Comparison of ENCODE assay signal across 8 cellular contexts in genomic region chr6:118652051-118652699, GRCh38. TPM values are rescaled to one million over a fixed set of nuclear protein-coding genes. Genes with fewer than 3 reads are reported as not detected.
DNase-seq lines count a peak whose midpoint lies in the region; ATAC-seq and TF ChIP-seq lines count a peak whose summit lies in the region.

No MANE protein-coding gene starts in this region.

- ATAC-seq in HG03378 (IDR thresholded peaks at IDR 0.05; ENCODE audit: unreplicated experiment) (no peak), HG03460 (IDR thresholded peaks at IDR 0.05; ENCODE audit: unreplicated experiment) (no peak)

- no peaks in the 10 kb centered on the region for H3K9me3 ChIP-seq in mononuclear cell (ENCODE audit: low read depth, low read length)

- POLR2A ChIA-PET in MCF 10A (lab: Yijun Ruan, JAX): interaction anchor here (0.6 to 1.4 kb wide), 5 partner anchors 12 to 126 kb away, joined by 3 to 4 read pairs (median 3); no protein-coding TSS in a partner anchor

- peaks cover 34% of the 10 kb centered on the region for H3K79me2 ChIP-seq in ACC112 (ENCODE audit: control insufficient read depth, insufficient read depth, low read length, unreplicated experiment)

- no peak overlapping the region for H3K27ac ChIP-seq in ACC112 (ENCODE audit: low read depth, low read length)

- H3K4me3 ChIP-seq in ACC112 (ENCODE audit: low read depth, low read length) (peak overlapping the region; percentile 99), mononuclear cell (ENCODE audit: low read length) (peak overlapping the region; percentile 79)

- no peaks in the 10 kb centered on the region for H3K36me3 Mint-ChIP-seq in HFFc6 (ENCODE audit: low read depth)
- H3K36me3 Mint-ChIP-seq in MCF 10A (ENCODE audit: insufficient read depth, unreplicated experiment): peaks cover 4% of the 10 kb centered on the region

- TF ChIP-seq CTCF in HFFc6 (IDR thresholded peaks at IDR 0.05) (no peak), MCF 10A (IDR thresholded peaks at IDR 0.05; ENCODE audit: unreplicated experiment) (no peak)

- H2AFZ ChIP-seq in ACC112 (ENCODE audit: low read length, unreplicated experiment): peak overlapping the region; percentile 52

- H3K4me1 ChIP-seq in ACC112 (ENCODE audit: control insufficient read depth, insufficient read depth, low read length, unreplicated experiment): peaks cover 10% of the 10 kb centered on the region
- H3K4me1 ChIP-seq in mononuclear cell (ENCODE audit: insufficient read depth, low read length): peaks cover 19% of the 10 kb centered on the region

- DNase-seq in HFFc6 (no peak), MCF 10A (ENCODE audit: unreplicated experiment) (no peak), NCI-H524 treated with DMSO at 0.1 percent for 48 hours (lab: John Stamatoyannopoulos, UW) (no peak), ACHN (no peak)

- intact Hi-C loops in MCF 10A (cut with micrococcal nuclease): no loop called here

- H3K27me3 Mint-ChIP-seq in HFFc6 (ENCODE audit: insufficient read depth) (peaks cover 3% of the 10 kb centered on the region; the same call in 1 of the 2 replicates), MCF 10A (ENCODE audit: insufficient read depth, unreplicated experiment) (no peaks in the 10 kb centered on the region)

- no peaks in the 10 kb centered on the region for H3K27me3 ChIP-seq in ACC112 (ENCODE audit: insufficient read depth, low read length)
- H3K27me3 ChIP-seq in mononuclear cell (ENCODE audit: insufficient read depth, low read length): no peaks in the 10 kb centered on the region

- H3K9me3 Mint-ChIP-seq in HFFc6 (no peaks in the 10 kb centered on the region), MCF 10A (ENCODE audit: unreplicated experiment) (no peaks in the 10 kb centered on the region)

- peak overlapping the region; percentile 86 for H3K27ac Mint-ChIP-seq in HFFc6
- peak overlapping the region; percentile 71 for H3K27ac Mint-ChIP-seq in MCF 10A (ENCODE audit: low read depth, unreplicated experiment)

- TSS peak; percentile 71 for BruUV-seq in MCF 10A (replicated peaks; lab: Mats Ljungman, UMichigan)

- H3K4me3 Mint-ChIP-seq in HFFc6: peak overlapping the region; percentile 94
- H3K4me3 Mint-ChIP-seq in MCF 10A (ENCODE audit: unreplicated experiment): peak overlapping the region; percentile 85

- no peaks in the 10 kb centered on the region for H3K36me3 ChIP-seq in ACC112 (ENCODE audit: insufficient read depth, low read length)

- CTCF ChIA-PET in MCF 10A (lab: Yijun Ruan, JAX): interaction anchor here (0.6 kb wide), 1 partner anchor 60 kb away, joined by 4 read pairs; no protein-coding TSS in a partner anchor

- peaks cover 19% of the 10 kb centered on the region for H3K4me1 Mint-ChIP-seq in HFFc6 (ENCODE audit: low read depth)
- H3K4me1 Mint-ChIP-seq in MCF 10A (ENCODE audit: insufficient read depth, unreplicated experiment): peaks cover 6% of the 10 kb centered on the region

- in situ Hi-C loops in ACHN (cut with HindIII; ENCODE audit: low pct_ligation_motif_present, low pct_unique_long_range_greater_than_20kb, low sequenced_read_pairs): no loop called here

RNA-seq across cellular contexts. Expression of gene CEP85L, which starts 0.8 kb away (rescaled TPM):
- 1 to 10 TPM; 6.6 to 8.8 (median 7.6) TPM for total RNA-seq in HFFc6 (2021; fragmentation: NEBNext Ultra II Directional; extraction: Animal tissue kit (Norgen Biotek cat#: 25700))
- total RNA-seq in MCF 10A (2022) (8.4 and 10.0 TPM in 2 replicates), mononuclear cell (75.5 TPM)
